In the genomic region with DNA sequence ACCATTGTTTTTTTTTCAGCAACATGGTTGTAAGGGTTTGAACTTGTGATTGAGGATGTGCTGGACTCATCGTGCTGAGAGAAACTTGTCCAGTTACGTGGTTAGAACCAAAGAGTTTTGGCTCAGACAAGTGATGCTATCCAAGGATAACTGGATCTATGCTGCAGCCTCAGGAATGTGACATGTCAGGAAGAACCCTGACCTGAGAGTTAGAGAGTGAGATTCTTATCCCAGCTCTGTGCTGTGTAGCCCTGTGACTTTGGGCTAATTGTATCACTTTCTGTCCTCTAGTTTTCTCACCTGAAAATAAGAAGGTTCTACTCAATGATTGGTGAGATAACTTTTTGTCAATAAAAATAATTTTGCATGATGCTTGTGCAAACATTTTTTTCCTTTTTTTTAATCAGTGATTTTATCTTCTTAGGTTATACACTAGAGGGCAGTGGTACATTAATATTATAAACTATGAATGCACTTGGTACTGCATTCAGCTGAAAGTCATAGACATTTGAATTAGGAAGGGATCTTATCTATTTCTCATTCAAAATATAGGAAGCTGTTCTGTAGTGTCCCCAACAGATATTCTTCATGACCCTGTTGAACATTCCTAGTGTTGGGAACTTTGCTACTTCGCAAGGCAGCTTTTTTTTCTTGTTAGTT, we compare ENCODE assay signal across 8 cellular contexts.
DNase-seq lines count a peak whose midpoint lies in the region; ATAC-seq, FAIRE-seq and TF ChIP-seq lines count a peak whose summit lies in the region.

No MANE protein-coding gene starts in this region.

- TF ChIP-seq POLR2A in IMR-90 (IDR thresholded peaks at IDR 0.05; ENCODE audit: low read depth, low read length) (no peak), Peyer's patch (IDR thresholded peaks at IDR 0.05) (no peak), stomach (IDR thresholded peaks at IDR 0.05) (no peak)

- intact Hi-C loops in IMR-90 (cut with micrococcal nuclease) (no loop called here), stomach (cut with DNase I; ENCODE audit: low total_unique reads) (loop anchor here (10.0 kb wide), 1 partner anchor 1527 kb away; no protein-coding TSS in a partner anchor), posterior vena cava (cut with DNase I) (no loop called here), kidney (cut with DNase I) (no loop called here)

- DNase-seq in AG08396 (ENCODE audit: low spot score) = peak; percentile 18
- DNase-seq in IMR-90 = peak; percentile 13
- DNase-seq in Peyer's patch = no peak
- DNase-seq in foreskin fibroblast = peak in 1 of 2 donors; percentile 26
- DNase-seq in stomach = no peak
- DNase-seq in posterior vena cava (ENCODE audit: low spot score) = no peak
- DNase-seq in kidney = no peak

- H3K4me1 ChIP-seq in IMR-90 (ENCODE audit: control insufficient read depth, insufficient read depth, low read length) (no peaks in the 10 kb centered on the region), Peyer's patch (no peaks in the 10 kb centered on the region), stomach (no peaks in the 10 kb centered on the region), kidney (ENCODE audit: control insufficient read depth in 1 of 2, insufficient read depth in 1 of 2, low read depth in 1 of 2, low read length in 2 of 2) (no peaks in the 10 kb centered on the region)

- H2BK120ac ChIP-seq in IMR-90 (ENCODE audit: low read depth, low read length) = no peak overlapping the region

- peaks cover 9% of the 10 kb centered on the region; the same call in 1 of the 2 replicates for H3K27me3 ChIP-seq in IMR-90 (ENCODE audit: control insufficient read depth, insufficient read depth, low read length)
- H3K27me3 ChIP-seq in Peyer's patch = no peaks in the 10 kb centered on the region
- H3K27me3 ChIP-seq in stomach = no peaks in the 10 kb centered on the region

- FAIRE-seq in kidney (lab: Jason Lieb, UNC) = no peak

- H3K56ac ChIP-seq in IMR-90 (ENCODE audit: extremely low read depth, insufficient read depth, low read length) = no peak overlapping the region

- H2AFZ ChIP-seq in IMR-90 (replicated peaks; ENCODE audit: low read length, poor library complexity) = no peak overlapping the region

- H3K27ac ChIP-seq in IMR-90 (ENCODE audit: insufficient read depth, low read length) = no peak overlapping the region
- H3K27ac ChIP-seq in Peyer's patch = no peak overlapping the region
- no peak overlapping the region for H3K27ac ChIP-seq in stomach
- no peak overlapping the region for H3K27ac ChIP-seq in kidney (ENCODE audit: low read depth in 2 of 2, low read length in 2 of 2)

- H3K36me3 ChIP-seq in IMR-90 (ENCODE audit: control insufficient read depth, insufficient read depth, low read length) (no peaks in the 10 kb centered on the region), Peyer's patch (no peaks in the 10 kb centered on the region), stomach (no peaks in the 10 kb centered on the region), kidney (ENCODE audit: control insufficient read depth in 1 of 2, insufficient read depth in 2 of 2, low read length in 2 of 2) (no peaks in the 10 kb centered on the region)

- POLR2A ChIA-PET in IMR-90 (lab: Charles Lee; ENCODE audit: unreplicated experiment) = no interaction called here

- no peaks in the 10 kb centered on the region for H3K9me3 ChIP-seq in IMR-90 (ENCODE audit: control insufficient read depth, insufficient read depth, low read length)
- no peaks in the 10 kb centered on the region for H3K9me3 ChIP-seq in Peyer's patch
- H3K9me3 ChIP-seq in stomach = no peaks in the 10 kb centered on the region
- no peaks in the 10 kb centered on the region for H3K9me3 ChIP-seq in kidney (ENCODE audit: control insufficient read depth in 1 of 2, low read length in 2 of 2)

- no peak overlapping the region for H2AK9ac ChIP-seq in IMR-90 (replicated peaks; ENCODE audit: low read depth, low read length, poor library complexity)

- H3K4ac ChIP-seq in IMR-90 (ENCODE audit: low read depth, low read length) = no peak overlapping the region

- no peak overlapping the region for H4K91ac ChIP-seq in IMR-90 (ENCODE audit: insufficient read depth, low read depth, low read length)

- CTCF ChIA-PET in IMR-90 (lab: Yijun Ruan, JAX) = interaction anchor here (0.8 to 1.1 kb wide), 3 partner anchors 8 to 16 kb away, joined by 3 to 4 read pairs (median 3); no protein-coding TSS in a partner anchor

- H4K5ac ChIP-seq in IMR-90 (ENCODE audit: low read depth, low read length) = no peak overlapping the region

- no peaks in the 10 kb centered on the region for H4K20me1 ChIP-seq in IMR-90 (ENCODE audit: insufficient read depth, low read length)

- H2BK15ac ChIP-seq in IMR-90 (ENCODE audit: low read depth, low read length) = no peak overlapping the region

- no peak overlapping the region for H4K8ac ChIP-seq in IMR-90 (ENCODE audit: low read depth in 2 of 2, low read length in 2 of 2)

- no peak overlapping the region for H3K18ac ChIP-seq in IMR-90 (ENCODE audit: low read depth, low read length)

- no peak for TF ChIP-seq EP300 in stomach (IDR thresholded peaks at IDR 0.05)

- in situ Hi-C loops in IMR-90 (cut with MboI; ENCODE audit: low sequenced_read_pairs) = no loop called here

- no peak overlapping the region for H3K4me2 ChIP-seq in IMR-90 (ENCODE audit: low read depth, low read length)

- H3K9ac ChIP-seq in IMR-90 (ENCODE audit: low read depth, low read length) = no peak overlapping the region
- H3K9ac ChIP-seq in kidney (ENCODE audit: low read length in 2 of 2) = no peak overlapping the region

- peak; percentile 39 for TF ChIP-seq RAD21 in IMR-90 (IDR thresholded peaks at IDR 0.05; ENCODE audit: low read length)

- BruUV-seq in IMR-90 (replicated peaks; lab: Mats Ljungman, UMichigan) = no TSS peak

- ATAC-seq in IMR-90 (ENCODE audit: low read depth) (peak; percentile 65), HG02885 (IDR thresholded peaks at IDR 0.05; ENCODE audit: poor library complexity, unreplicated experiment) (no peak)

- H3K4me3 ChIP-seq in IMR-90 (ENCODE audit: insufficient read depth, low read depth, low read length) = no peak overlapping the region
- no peak overlapping the region for H3K4me3 ChIP-seq in Peyer's patch
- H3K4me3 ChIP-seq in foreskin fibroblast (ENCODE audit: low read depth in 1 of 2, low read length in 2 of 2) = no peak overlapping the region
- H3K4me3 ChIP-seq in stomach = no peak overlapping the region
- H3K4me3 ChIP-seq in kidney (ENCODE audit: low read length in 2 of 2) = no peak overlapping the region

- no CpG with 5 or more reads among the region's 3 CpGs for WGBS in IMR-90 (ENCODE audit: extremely low coverage in 2 of 2, insufficient read length in 1 of 2), 2 experiments
- WGBS in stomach, 5 donors = 54 to 76% (median 63%) methylated on average over 3 of the region's 3 CpGs

- no peak overlapping the region for H2BK20ac ChIP-seq in IMR-90 (ENCODE audit: low read depth, low read length)

- dilution Hi-C loops in IMR-90 (cut with HindIII; ENCODE audit: low sequenced_read_pairs, unreplicated experiment) = no loop called here

- no peak overlapping the region for H2BK5ac ChIP-seq in IMR-90 (ENCODE audit: low read depth, low read length, poor library complexity, severe bottlenecking)

- no peaks in the 10 kb centered on the region for H3K79me1 ChIP-seq in IMR-90 (ENCODE audit: low read depth in 1 of 2, low read length in 2 of 2)

- no peak overlapping the region for H3K23ac ChIP-seq in IMR-90 (ENCODE audit: low read depth, low read length)

- H3K14ac ChIP-seq in IMR-90 (replicated peaks; ENCODE audit: low read depth, low read length) = no peak overlapping the region

- TF ChIP-seq CTCF in IMR-90 (conservative IDR thresholded peaks at IDR 0.05; ENCODE audit: low read depth, low read length) (peak; percentile 45), Peyer's patch (IDR thresholded peaks at IDR 0.05) (peak in 4 of 6 experiments; percentile 13 to 52 (median 39)), foreskin fibroblast (IDR thresholded peaks at IDR 0.05; ENCODE audit: low read depth, low read length) (peak; percentile 3), stomach (IDR thresholded peaks at IDR 0.05) (peak in 1 of 7 experiments; percentile 13), kidney (IDR thresholded peaks at IDR 0.05; ENCODE audit: borderline replicate concordance, extremely low read depth, insufficient read depth) (no peak)

- H3K9me1 ChIP-seq in IMR-90 (ENCODE audit: insufficient read depth, low read length) = no peaks in the 10 kb centered on the region

- H2AK5ac ChIP-seq in IMR-90 (ENCODE audit: low read depth, low read length) = no peak overlapping the region

TF ChIP-seq in IMR-90, 13 proteins besides CTCF, POLR2A, EP300 and RAD21:
- TF ChIP-seq SMC3 (IDR thresholded peaks at IDR 0.05; ENCODE audit: low read depth, low read length) = peak; percentile 30; the same call in 1 of the 2 replicates
- TF ChIP-seq RFX5 (IDR thresholded peaks at IDR 0.05; ENCODE audit: low read depth, low read length) = no peak
TF ChIP-seq in IMR-90: peak in this region for 1.

Comparison
In these comparisons a context has a peak if more than half of its experiments do, and no peak if none do; other contexts are left out.
1. DNase-seq: peak in AG08396 (single experiment) and IMR-90 (single experiment); none in Peyer's patch (0 of 3), stomach (single experiment), posterior vena cava (single experiment) and kidney (single experiment).